8 cellular contexts compared by ENCODE assay signal in genomic region chr3:11770105-11770476, GRCh38.
DNase-seq lines count a peak whose midpoint lies in the region; ATAC-seq lines count a peak whose summit lies in the region.

No MANE protein-coding gene starts in this region.

- ATAC-seq in CD4-positive, CD25-positive, alpha-beta regulatory T cell (ENCODE audit: low read depth in 2 of 2), result no peak
- peak; percentile 13 for ATAC-seq in HG02759 (IDR thresholded peaks at IDR 0.05; ENCODE audit: unreplicated experiment)
- peak; percentile 2 for ATAC-seq in activated naive CD8-positive, alpha-beta T cell treated with anti-CD3 and anti-CD28 coated beads, Interleukin-2, amount 10 ng/mL, durations not matched to agents 7 days and 5 days (ENCODE audit: low read depth)

- H3K4me1 Mint-ChIP-seq in CD4-positive, CD25-positive, alpha-beta regulatory T cell, result peaks cover 9 to 26% (median 19%) of the 10 kb centered on the region in 4 donors
- peaks cover 21% of the 10 kb centered on the region for H3K4me1 Mint-ChIP-seq in activated naive CD8-positive, alpha-beta T cell treated with anti-CD3 and anti-CD28 coated beads, Interleukin-2, amount 10 ng/mL, durations not matched to agents 7 days and 5 days

- H3K36me3 ChIP-seq in CD4-positive, CD25-positive, alpha-beta regulatory T cell (ENCODE audit: control insufficient read depth, insufficient read depth, low read length), result no peaks in the 10 kb centered on the region
- H3K36me3 ChIP-seq in mucosa of rectum (ENCODE audit: control insufficient read depth in 2 of 2, insufficient read depth in 2 of 2, low read length in 2 of 2), result no peaks in the 10 kb centered on the region

- no peak for DNase-seq in CD4-positive, CD25-positive, alpha-beta regulatory T cell
- no peak for DNase-seq in activated naive CD8-positive, alpha-beta T cell treated with anti-CD3 and anti-CD28 coated beads, Interleukin-2, amount 10 ng/mL, durations not matched to agents 7 days and 5 days
- DNase-seq in NCI-H510A treated with DMSO at 0.1 percent for 48 hours (lab: John Stamatoyannopoulos, UW) (no peak), GM19238 (ENCODE audit: insufficient read length, low spot score) (no peak), AG08396 (ENCODE audit: low spot score) (no peak)
- no peak for DNase-seq in stimulated activated CD4-positive, alpha-beta T cell treated with anti-CD3 and anti-CD28 coated beads, Interleukin-4, amount 100 ng/mL, for 4 hours

- peak overlapping the region; percentile 82 to 91 (median 90) for H3K27ac Mint-ChIP-seq in CD4-positive, CD25-positive, alpha-beta regulatory T cell
- peak overlapping the region; percentile 85 for H3K27ac Mint-ChIP-seq in activated naive CD8-positive, alpha-beta T cell treated with anti-CD3 and anti-CD28 coated beads, Interleukin-2, amount 10 ng/mL, durations not matched to agents 7 days and 5 days

- H3K27ac ChIP-seq in CD4-positive, CD25-positive, alpha-beta regulatory T cell (ENCODE audit: insufficient read depth, low read length, poor library complexity, severe bottlenecking), result peak overlapping the region; percentile 72
- H3K27ac ChIP-seq in mucosa of rectum (ENCODE audit: low read depth in 2 of 2, low read length in 2 of 2), result peak overlapping the region; percentile 46 to 90

- peak overlapping the region in 3 of 4 donors; percentile 22 to 77 (median 53) for H3K4me3 Mint-ChIP-seq in CD4-positive, CD25-positive, alpha-beta regulatory T cell
- peak overlapping the region; percentile 59 for H3K4me3 Mint-ChIP-seq in activated naive CD8-positive, alpha-beta T cell treated with anti-CD3 and anti-CD28 coated beads, Interleukin-2, amount 10 ng/mL, durations not matched to agents 7 days and 5 days

- peaks cover 17% of the 10 kb centered on the region for H3K4me1 ChIP-seq in CD4-positive, CD25-positive, alpha-beta regulatory T cell (ENCODE audit: control insufficient read depth, insufficient read depth, low read length, poor library complexity, severe bottlenecking)
- peaks cover 13 to 14% of the 10 kb centered on the region in 2 donors for H3K4me1 ChIP-seq in mucosa of rectum (ENCODE audit: control insufficient read depth in 2 of 2, insufficient read depth in 2 of 2, low read length in 2 of 2)

- H3K9ac ChIP-seq in mucosa of rectum (ENCODE audit: low read depth in 1 of 2, low read length in 2 of 2), result peak overlapping the region; percentile 72 to 76

- H3K9me3 ChIP-seq in CD4-positive, CD25-positive, alpha-beta regulatory T cell (ENCODE audit: control insufficient read depth in 2 of 2, low read length in 2 of 2), result no peaks in the 10 kb centered on the region
- no peaks in the 10 kb centered on the region for H3K9me3 ChIP-seq in mucosa of rectum (ENCODE audit: control insufficient read depth in 2 of 2, low read length in 2 of 2)

- H3K9me3 Mint-ChIP-seq in CD4-positive, CD25-positive, alpha-beta regulatory T cell, result no peaks in the 10 kb centered on the region
- H3K9me3 Mint-ChIP-seq in activated naive CD8-positive, alpha-beta T cell treated with anti-CD3 and anti-CD28 coated beads, Interleukin-2, amount 10 ng/mL, durations not matched to agents 7 days and 5 days, result peaks cover 3% of the 10 kb centered on the region

- POLR2A ChIA-PET in activated naive CD8-positive, alpha-beta T cell treated with anti-CD3 and anti-CD28 coated beads, Interleukin-2, amount 10 ng/mL, durations not matched to agents 7 days and 5 days (lab: Charles Lee), result interaction anchor here (0.7 to 0.9 kb wide), 3 partner anchors 15 to 127 kb away, joined by 3 to 4 read pairs (median 3); no protein-coding TSS in a partner anchor

- peak overlapping the region; percentile 57 for H3K4me3 ChIP-seq in CD4-positive, CD25-positive, alpha-beta regulatory T cell (ENCODE audit: low read depth, low read length)
- peak overlapping the region; percentile 48 to 65 for H3K4me3 ChIP-seq in mucosa of rectum (ENCODE audit: low read length in 2 of 2)

- no peaks in the 10 kb centered on the region for H3K36me3 Mint-ChIP-seq in CD4-positive, CD25-positive, alpha-beta regulatory T cell
- H3K36me3 Mint-ChIP-seq in activated naive CD8-positive, alpha-beta T cell treated with anti-CD3 and anti-CD28 coated beads, Interleukin-2, amount 10 ng/mL, durations not matched to agents 7 days and 5 days, result peaks cover 4% of the 10 kb centered on the region

- H3K27me3 ChIP-seq in CD4-positive, CD25-positive, alpha-beta regulatory T cell (ENCODE audit: control insufficient read depth, insufficient read depth, low read length), result no peaks in the 10 kb centered on the region
- H3K27me3 ChIP-seq in mucosa of rectum (ENCODE audit: control insufficient read depth in 2 of 2, insufficient read depth in 2 of 2, low read length in 2 of 2), result no peaks in the 10 kb centered on the region

- no peaks in the 10 kb centered on the region for H3K27me3 Mint-ChIP-seq in CD4-positive, CD25-positive, alpha-beta regulatory T cell
- H3K27me3 Mint-ChIP-seq in activated naive CD8-positive, alpha-beta T cell treated with anti-CD3 and anti-CD28 coated beads, Interleukin-2, amount 10 ng/mL, durations not matched to agents 7 days and 5 days, result peaks cover 2% of the 10 kb centered on the region

Comparison
In these comparisons a context has a peak if more than half of its experiments do, and no peak if none do; other contexts are left out.
1. ATAC-seq: peak in HG02759 (single experiment) and activated naive CD8-positive, alpha-beta T cell treated with anti-CD3 and anti-CD28 coated beads, Interleukin-2, amount 10 ng/mL, durations not matched to agents 7 days and 5 days (single experiment); none in CD4-positive, CD25-positive, alpha-beta regulatory T cell (0 of 2).